Comparison of ENCODE assay signal across 13 cellular contexts in the genomic region with DNA sequence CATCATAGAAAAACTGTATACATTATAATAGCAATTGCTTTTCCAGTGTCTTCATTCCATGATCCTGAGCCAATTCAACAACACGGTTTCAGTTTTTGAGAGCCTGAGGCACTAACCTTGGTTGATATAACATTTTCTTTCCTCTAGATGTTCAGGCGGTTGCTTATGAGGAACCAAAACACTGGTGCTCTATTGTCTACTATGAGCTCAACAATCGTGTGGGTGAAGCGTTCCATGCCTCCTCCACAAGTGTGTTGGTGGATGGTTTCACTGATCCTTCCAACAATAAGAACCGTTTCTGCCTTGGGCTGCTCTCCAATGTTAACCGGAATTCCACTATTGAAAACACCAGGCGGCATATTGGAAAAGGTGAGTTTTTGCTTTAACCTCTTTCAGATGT.
DNase-seq lines count a peak whose midpoint lies in the region; ATAC-seq and TF ChIP-seq lines count a peak whose summit lies in the region.
"Had no signal": no experiment of that assay in that cellular context is flagged by ENCODE, and none has a peak within 500 bp of the region (broad histone marks: within the 10 kb centered on the region; RNA-seq: fewer than 3 reads in every experiment).

No MANE protein-coding gene starts in this region.

- no peaks in the 10 kb centered on the region for H3K27me3 ChIP-seq in HUES64 (ENCODE audit: insufficient read depth, low read length)
- H3K27me3 ChIP-seq in body of pancreas = no peaks in the 10 kb centered on the region
- H3K27me3 ChIP-seq: vagina had no signal

- TF ChIP-seq POLR2A in body of pancreas (IDR thresholded peaks at IDR 0.05) = no peak

- H3K4me1 ChIP-seq in HUES64 (ENCODE audit: insufficient read depth, low read length) = peaks cover 26% of the 10 kb centered on the region
- peaks cover 43% of the 10 kb centered on the region for H3K4me1 ChIP-seq in body of pancreas
- no peaks in the 10 kb centered on the region for H3K4me1 ChIP-seq in urinary bladder (ENCODE audit: insufficient read depth)

- TF ChIP-seq CTCF in body of pancreas (IDR thresholded peaks at IDR 0.05) = no peak

- WGBS in HUES64 = 95% methylated on average over 7 of the region's 7 CpGs
- 60 to 63% methylated on average over 7 of the region's 7 CpGs for WGBS in body of pancreas, 2 donors
- WGBS in urinary bladder = 71% methylated on average over 7 of the region's 7 CpGs

- intact Hi-C loops in body of pancreas (cut with DNase I) = no loop called here

- H3K27ac ChIP-seq in HUES64 (ENCODE audit: low read depth, low read length) = no peak overlapping the region
- peak overlapping the region in 3 of 4 donors; percentile 72 to 80 (median 74) for H3K27ac ChIP-seq in body of pancreas
- H3K27ac ChIP-seq in urinary bladder (ENCODE audit: low read depth) = peak overlapping the region; percentile 10
- H3K27ac ChIP-seq: vagina had no signal

- no peak for ATAC-seq in body of pancreas
- no peak for ATAC-seq in HG03097 (IDR thresholded peaks at IDR 0.05; ENCODE audit: low FRiP score, unreplicated experiment)
- ATAC-seq: activated T-cell treated with anti-CD3 and anti-CD28 coated beads, Interleukin-2, amount 50 U/mL, for 4 hours had no signal

- H3K9ac ChIP-seq in HUES64 (ENCODE audit: low read depth, low read length) = peak overlapping the region; percentile 25; the same call in 1 of the 2 replicates

- DNase-seq in body of pancreas (no peak), kidney tubule cell (ENCODE audit: low spot score) (peak; percentile 7), HuH-7 (ENCODE audit: low spot score) (no peak), NCI-H1694 (lab: John Stamatoyannopoulos, UW) (no peak)
- DNase-seq: activated CD4-positive, alpha-beta T cell treated with anti-CD3 and anti-CD28 coated beads, Interleukin-2, amount 50 U/mL, for 1 hour; activated T-cell treated with anti-CD3 and anti-CD28 coated beads, Interleukin-2, amount 50 U/mL, for 4 hours; CD8-positive, alpha-beta memory T cell; Karpas-422; T1000 had no signal

- H3K4me3 ChIP-seq in HUES64 (ENCODE audit: low read length) (no peak overlapping the region), body of pancreas (no peak overlapping the region), urinary bladder (ENCODE audit: low read depth, low read length) (no peak overlapping the region)
- H3K4me3 ChIP-seq: vagina had no signal

- H3K9me3 ChIP-seq in HUES64 (ENCODE audit: insufficient read depth, low read depth, low read length) (no peaks in the 10 kb centered on the region), body of pancreas (no peaks in the 10 kb centered on the region)
- H3K9me3 ChIP-seq: vagina had no signal

- H3K36me3 ChIP-seq in HUES64 (ENCODE audit: insufficient read depth, low read length) (peaks cover 27% of the 10 kb centered on the region), body of pancreas (replicated peaks in 1 of 2; ENCODE audit: insufficient read depth in 1 of 2, low read depth in 2 of 2) (no peaks in the 10 kb centered on the region), urinary bladder (ENCODE audit: insufficient read depth) (peaks cover 2% of the 10 kb centered on the region)
- H3K36me3 ChIP-seq: vagina had no signal
